In the genomic region with DNA sequence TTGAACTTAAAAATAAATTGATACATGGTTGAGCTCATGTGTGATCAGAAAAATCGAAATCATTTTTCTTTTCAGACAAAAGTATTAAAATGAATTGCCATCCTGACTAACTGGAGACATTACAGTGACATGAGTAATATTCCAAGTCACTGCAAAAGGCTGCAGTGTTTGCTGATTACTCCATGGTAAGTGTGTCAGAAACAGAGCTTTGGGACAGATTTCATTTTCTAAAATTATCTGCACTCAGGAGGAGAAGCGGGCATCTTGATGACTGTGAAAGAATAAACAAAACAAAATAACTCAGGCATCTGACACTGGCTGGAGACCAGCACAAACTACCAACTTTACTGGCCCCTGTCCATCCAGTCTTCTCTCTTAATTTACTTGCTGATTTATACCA, we compare ENCODE assay signal across 15 cellular contexts.
"Had no signal": no experiment of that assay in that cellular context is flagged by ENCODE, and none has a peak within 500 bp of the region (broad histone marks: within the 10 kb centered on the region; RNA-seq: fewer than 3 reads in every experiment).

No MANE protein-coding gene starts in this region.

- H3K4me1 Mint-ChIP-seq: endodermal cell; stimulated activated effector memory CD8-positive, alpha-beta T cell treated with anti-CD3 and anti-CD28 coated beads, Interleukin-12 subunit alpha, Interleukin-12 subunit beta, amount 100 ng/mL, for 72 hours; T-cell had no signal

- H3K27me3 ChIP-seq: ascending aorta, dorsolateral prefrontal cortex, ovary had no signal

- H3K36me3 ChIP-seq: ascending aorta, lower lobe of right lung, ovary had no signal

- H3K4me1 ChIP-seq: ascending aorta, lower lobe of right lung had no signal

- H3K27ac ChIP-seq: ascending aorta, dorsolateral prefrontal cortex, lower lobe of right lung, ovary had no signal

- H3K4me3 Mint-ChIP-seq: endodermal cell; stimulated activated effector memory CD8-positive, alpha-beta T cell treated with anti-CD3 and anti-CD28 coated beads, Interleukin-12 subunit alpha, Interleukin-12 subunit beta, amount 100 ng/mL, for 72 hours; T-cell had no signal

- H3K4me3 ChIP-seq: ascending aorta, dorsolateral prefrontal cortex, lower lobe of right lung, ovary had no signal

- H3K27me3 Mint-ChIP-seq: T-cell had no signal

- ATAC-seq: lower lobe of right lung; sciatic nerve; stimulated activated effector memory CD8-positive, alpha-beta T cell treated with anti-CD3 and anti-CD28 coated beads, Interleukin-12 subunit alpha, Interleukin-12 subunit beta, amount 100 ng/mL, for 72 hours; T-cell had no signal

- H3K9me3 Mint-ChIP-seq: endodermal cell had no signal

- DNase-seq: activated CD4-positive, CD25-positive, alpha-beta regulatory T cell treated with anti-CD3 and anti-CD28 coated beads, Interleukin-2, amount 50 U/mL, for 72 hours; activated naive CD4-positive, alpha-beta T cell treated with Interleukin-2 at 50 U/mL for 16 hours; dorsolateral prefrontal cortex; endodermal cell; foreskin melanocyte; head of caudate nucleus; lower lobe of right lung; midbrain; ovary; stimulated activated CD4-positive, alpha-beta T cell treated with anti-CD3 and anti-CD28 coated beads, Interleukin-12 subunit alpha, Interleukin-12 subunit beta, amount 100 ng/mL, for 4 hours; T-cell; T-helper 9 cell had no signal

- H3K36me3 Mint-ChIP-seq: stimulated activated effector memory CD8-positive, alpha-beta T cell treated with anti-CD3 and anti-CD28 coated beads, Interleukin-12 subunit alpha, Interleukin-12 subunit beta, amount 100 ng/mL, for 72 hours; T-cell had no signal

- H3K9me3 ChIP-seq: ascending aorta, lower lobe of right lung, ovary had no signal

- H3K27ac Mint-ChIP-seq: endodermal cell; stimulated activated effector memory CD8-positive, alpha-beta T cell treated with anti-CD3 and anti-CD28 coated beads, Interleukin-12 subunit alpha, Interleukin-12 subunit beta, amount 100 ng/mL, for 72 hours; T-cell had no signal
